In the genomic region with DNA sequence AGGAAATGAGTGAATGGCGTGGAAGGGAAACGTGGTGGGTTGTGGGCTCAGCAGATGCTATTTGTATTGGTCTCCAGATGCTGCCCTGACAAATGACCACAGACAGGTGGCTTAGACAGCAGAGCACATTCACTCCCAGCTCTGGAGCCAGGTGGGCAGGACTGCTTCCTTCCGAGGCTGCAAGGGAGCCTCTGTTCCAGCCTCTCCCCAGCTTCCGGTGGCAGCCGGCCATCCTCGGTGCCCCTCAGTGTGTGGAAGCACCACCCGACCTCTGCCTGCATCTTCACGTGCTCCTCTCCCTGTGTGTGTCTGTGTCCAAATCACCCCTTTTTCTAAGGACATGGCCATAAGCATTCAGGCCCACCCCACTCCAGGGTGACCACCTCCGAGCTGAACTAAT, we compare ENCODE assay signal across 22 cellular contexts.
DNase-seq lines count a peak whose midpoint lies in the region; ATAC-seq and TF ChIP-seq lines count a peak whose summit lies in the region.
"Had no signal": no experiment of that assay in that cellular context is flagged by ENCODE, and none has a peak within 500 bp of the region (broad histone marks: within the 10 kb centered on the region; RNA-seq: fewer than 3 reads in every experiment).

No MANE protein-coding gene starts in this region.

- H3K79me2 ChIP-seq in neural progenitor cell (ENCODE audit: low read depth) (no peaks in the 10 kb centered on the region), H9 (ENCODE audit: insufficient read depth, low read length) (no peaks in the 10 kb centered on the region)

- H4K20me1 ChIP-seq in neural progenitor cell (ENCODE audit: low read depth) (no peaks in the 10 kb centered on the region), H9 (ENCODE audit: control insufficient read depth, insufficient read depth, insufficient read length) (no peaks in the 10 kb centered on the region)

- no CpG with 5 or more reads among the region's 9 CpGs for WGBS in H9 (ENCODE audit: extremely low coverage, insufficient read length, low lambda C conversion rate)

- no peaks in the 10 kb centered on the region for H3K27me3 Mint-ChIP-seq in activated CD8-positive, alpha-beta memory T cell treated with anti-CD3 and anti-CD28 coated beads, Interleukin-2, amount 10 ng/mL, durations not matched to agents 7 days and 5 days
- H3K27me3 Mint-ChIP-seq in glutamatergic neuron (ENCODE audit: unreplicated experiment) (peaks cover 2% of the 10 kb centered on the region), neural progenitor cell (ENCODE audit: insufficient read depth, low read depth) (peaks cover 10% of the 10 kb centered on the region), H9 (ENCODE audit: low read depth) (peaks cover 31% of the 10 kb centered on the region)
- H3K27me3 Mint-ChIP-seq in stimulated activated naive CD8-positive, alpha-beta T cell treated with anti-CD3 and anti-CD28 coated beads, Interleukin-15, amount 100 ng/mL, for 72 hours, result peaks cover 20% of the 10 kb centered on the region

- no peaks in the 10 kb centered on the region for H3K79me1 ChIP-seq in H9 (ENCODE audit: insufficient read depth, low read depth, low read length, poor library complexity, severe bottlenecking)

- no peaks in the 10 kb centered on the region for H3K4me1 Mint-ChIP-seq in activated CD8-positive, alpha-beta memory T cell treated with anti-CD3 and anti-CD28 coated beads, Interleukin-2, amount 10 ng/mL, durations not matched to agents 7 days and 5 days
- H3K4me1 Mint-ChIP-seq in glutamatergic neuron (ENCODE audit: low read depth, unreplicated experiment), result peaks cover 6% of the 10 kb centered on the region
- peaks cover 38% of the 10 kb centered on the region for H3K4me1 Mint-ChIP-seq in neural progenitor cell
- H3K4me1 Mint-ChIP-seq in stimulated activated naive CD8-positive, alpha-beta T cell treated with anti-CD3 and anti-CD28 coated beads, Interleukin-15, amount 100 ng/mL, for 72 hours, result no peaks in the 10 kb centered on the region
- H3K4me1 Mint-ChIP-seq in H9, result peaks cover 0 to 2% of the 10 kb centered on the region in 2 experiments; a peak in 1 of 4 replicates
- H3K4me1 Mint-ChIP-seq: CD14-positive monocyte had no signal

- H2AFZ ChIP-seq in neural progenitor cell (replicated peaks) (no peak overlapping the region), H9 (ENCODE audit: low read length) (no peak overlapping the region)
- H2AFZ ChIP-seq: GM23338 had no signal

- no peak overlapping the region for H3K4me3 ChIP-seq in neural progenitor cell
- H3K4me3 ChIP-seq: A549; BLaER1 treated with 17β-estradiol and CSF1 and Interleukin-3, amounts not matched to agents 10 nM and 100 nM; GM23338 had no signal

- peaks cover 7% of the 10 kb centered on the region for H3K9me3 Mint-ChIP-seq in activated CD8-positive, alpha-beta memory T cell treated with anti-CD3 and anti-CD28 coated beads, Interleukin-2, amount 10 ng/mL, durations not matched to agents 7 days and 5 days (ENCODE audit: low read depth)
- H3K9me3 Mint-ChIP-seq in glutamatergic neuron (ENCODE audit: unreplicated experiment), result peaks cover 14% of the 10 kb centered on the region
- H3K9me3 Mint-ChIP-seq in neural progenitor cell, result peaks cover 15% of the 10 kb centered on the region
- H3K9me3 Mint-ChIP-seq in stimulated activated naive CD8-positive, alpha-beta T cell treated with anti-CD3 and anti-CD28 coated beads, Interleukin-15, amount 100 ng/mL, for 72 hours, result peaks cover 10% of the 10 kb centered on the region in 2 donors
- H3K9me3 Mint-ChIP-seq in H9, result peaks cover 9 to 10% of the 10 kb centered on the region in 2 experiments

- CTCF ChIA-PET in activated CD8-positive, alpha-beta memory T cell treated with anti-CD3 and anti-CD28 coated beads, Interleukin-2, amount 10 ng/mL, durations not matched to agents 7 days and 5 days (lab: Charles Lee), result no interaction called here

- no peak for ATAC-seq in activated CD8-positive, alpha-beta memory T cell treated with anti-CD3 and anti-CD28 coated beads, Interleukin-2, amount 10 ng/mL, durations not matched to agents 7 days and 5 days
- no peak for ATAC-seq in stimulated activated naive CD8-positive, alpha-beta T cell treated with anti-CD3 and anti-CD28 coated beads, Interleukin-15, amount 100 ng/mL, for 72 hours
- ATAC-seq: A549, GM23338 had no signal

- no peak overlapping the region for H2BK20ac ChIP-seq in H9 (ENCODE audit: low read depth, low read length, poor library complexity, severe bottlenecking)

- no peak overlapping the region for H3K27ac Mint-ChIP-seq in activated CD8-positive, alpha-beta memory T cell treated with anti-CD3 and anti-CD28 coated beads, Interleukin-2, amount 10 ng/mL, durations not matched to agents 7 days and 5 days
- H3K27ac Mint-ChIP-seq in glutamatergic neuron (ENCODE audit: unreplicated experiment), result peak overlapping the region; percentile 5
- H3K27ac Mint-ChIP-seq in neural progenitor cell, result peak overlapping the region; percentile 74
- H3K27ac Mint-ChIP-seq in stimulated activated naive CD8-positive, alpha-beta T cell treated with anti-CD3 and anti-CD28 coated beads, Interleukin-15, amount 100 ng/mL, for 72 hours, result no peak overlapping the region
- H3K27ac Mint-ChIP-seq in H9, result no peak overlapping the region; a peak in 2 of 7 replicates
- H3K27ac Mint-ChIP-seq: CD4-positive, alpha-beta memory T cell; GM23338 had no signal

- no peak overlapping the region for H2BK5ac ChIP-seq in H9 (ENCODE audit: insufficient read length, low read length)

- H2BK120ac ChIP-seq in H9 (ENCODE audit: low read depth, low read length, poor library complexity, severe bottlenecking), result no peak overlapping the region

- H3K4me1 ChIP-seq in neural progenitor cell (peaks cover 17% of the 10 kb centered on the region), H9 (ENCODE audit: insufficient read depth, low read length) (no peaks in the 10 kb centered on the region)
- H3K4me1 ChIP-seq: A549, BE2C had no signal

- H3K27ac ChIP-seq in neural progenitor cell (no peak overlapping the region), H9 (ENCODE audit: insufficient read length, low read depth, low read length) (no peak overlapping the region)
- H3K27ac ChIP-seq: A549; BLaER1 treated with 17β-estradiol and CSF1 and Interleukin-3, amounts not matched to agents 10 nM and 100 nM had no signal

- no peak overlapping the region for H3K4me2 ChIP-seq in neural progenitor cell
- H3K4me2 ChIP-seq in H9 (ENCODE audit: insufficient read depth, insufficient read length, low read length), result no peak overlapping the region
- H3K4me2 ChIP-seq: A549; BLaER1 treated with 17β-estradiol and CSF1 and Interleukin-3, amounts not matched to agents 10 nM and 100 nM; GM23338 had no signal

- H4K8ac ChIP-seq in H9 (replicated peaks; ENCODE audit: insufficient read length, low read depth, low read length), result no peak overlapping the region

- no peaks in the 10 kb centered on the region for H3K36me3 ChIP-seq in neural progenitor cell
- H3K36me3 ChIP-seq: BE2C; BLaER1 treated with 17β-estradiol and CSF1 and Interleukin-3, amounts not matched to agents 10 nM and 100 nM had no signal

- no peak overlapping the region for H3K14ac ChIP-seq in H9 (ENCODE audit: insufficient read depth, low read length)

- H3K9ac ChIP-seq in neural progenitor cell (no peak overlapping the region), H9 (ENCODE audit: extremely low read depth, insufficient read length, low read length) (no peak overlapping the region)
- H3K9ac ChIP-seq: BLaER1 treated with 17β-estradiol and CSF1 and Interleukin-3, amounts not matched to agents 10 nM and 100 nM had no signal

- no peak overlapping the region for H4K91ac ChIP-seq in H9 (ENCODE audit: insufficient read length, low read depth, low read length)

- H3K18ac ChIP-seq in H9 (ENCODE audit: insufficient read length, low read depth, low read length), result no peak overlapping the region

- no peak for TF ChIP-seq CTCF in glutamatergic neuron (IDR thresholded peaks at IDR 0.05; ENCODE audit: partially characterized antibody, unreplicated experiment)
- no peak for TF ChIP-seq CTCF in neural progenitor cell (IDR thresholded peaks at IDR 0.05)
- no peak for TF ChIP-seq CTCF in H9 (conservative IDR thresholded peaks at IDR 0.05)

- H3K27me3 ChIP-seq in neural progenitor cell (no peaks in the 10 kb centered on the region), H9 (ENCODE audit: insufficient read depth, low read length) (no peaks in the 10 kb centered on the region)

- H2BK12ac ChIP-seq in H9 (ENCODE audit: insufficient read length, low read depth, low read length), result no peak overlapping the region

- H3K9me3 ChIP-seq in neural progenitor cell (ENCODE audit: low read depth) (peaks cover 6% of the 10 kb centered on the region), H9 (ENCODE audit: control insufficient read depth, low read depth, low read length) (no peaks in the 10 kb centered on the region)
- H3K9me3 ChIP-seq: A549, BE2C had no signal

- H3K23ac ChIP-seq in H9 (ENCODE audit: insufficient read length, low read depth, low read length), result no peak overlapping the region

- no peak overlapping the region for H2AK5ac ChIP-seq in H9 (ENCODE audit: insufficient read length, low read length)

- H3K36me3 Mint-ChIP-seq in activated CD8-positive, alpha-beta memory T cell treated with anti-CD3 and anti-CD28 coated beads, Interleukin-2, amount 10 ng/mL, durations not matched to agents 7 days and 5 days, result no peaks in the 10 kb centered on the region
- H3K36me3 Mint-ChIP-seq in glutamatergic neuron (ENCODE audit: unreplicated experiment) (peaks cover 26% of the 10 kb centered on the region), neural progenitor cell (no peaks in the 10 kb centered on the region), H9 (ENCODE audit: insufficient read depth in 1 of 3, low read depth in 3 of 3) (peaks cover 0 to 13% (median 0%) of the 10 kb centered on the region in 3 experiments; a peak in 3 of 7 replicates)
- H3K36me3 Mint-ChIP-seq: CD14-positive monocyte; CD4-positive, alpha-beta memory T cell had no signal

- DNase-seq in activated CD8-positive, alpha-beta memory T cell treated with anti-CD3 and anti-CD28 coated beads, Interleukin-2, amount 10 ng/mL, durations not matched to agents 7 days and 5 days, result peak; percentile 9
- DNase-seq in activated CD8-positive, alpha-beta memory T cell treated with anti-CD3 and anti-CD28 coated beads, Interleukin-2, amount 50 U/mL, for 48 hours, result no peak
- DNase-seq in glutamatergic neuron (no peak), neural progenitor cell (ENCODE audit: low spot score) (no peak), CD1c-positive myeloid dendritic cell (ENCODE audit: extremely low spot score) (no peak), H9 (no peak)
- DNase-seq in stimulated activated naive CD8-positive, alpha-beta T cell treated with anti-CD3 and anti-CD28 coated beads, Interleukin-15, amount 100 ng/mL, for 72 hours, result no peak
- DNase-seq: 8988T; ACHN; AML-193; BE2C; Calu3; CD4-positive, alpha-beta memory T cell; COR-L47; DMS53; DMS79 treated with DMSO at 0.1 percent for 48 hours; GF-D8; HCEC 1CT had no signal

- H3K4me3 Mint-ChIP-seq in activated CD8-positive, alpha-beta memory T cell treated with anti-CD3 and anti-CD28 coated beads, Interleukin-2, amount 10 ng/mL, durations not matched to agents 7 days and 5 days, result no peak overlapping the region
- no peak overlapping the region for H3K4me3 Mint-ChIP-seq in glutamatergic neuron (ENCODE audit: unreplicated experiment)
- H3K4me3 Mint-ChIP-seq in neural progenitor cell, result peak overlapping the region; percentile 38
- no peak overlapping the region for H3K4me3 Mint-ChIP-seq in stimulated activated naive CD8-positive, alpha-beta T cell treated with anti-CD3 and anti-CD28 coated beads, Interleukin-15, amount 100 ng/mL, for 72 hours
- H3K4me3 Mint-ChIP-seq in H9, result no peak overlapping the region
- H3K4me3 Mint-ChIP-seq: CD14-positive monocyte; CD4-positive, alpha-beta memory T cell; GM23338 had no signal

- H3K4ac ChIP-seq in H9 (ENCODE audit: low read depth, low read length), result no peak overlapping the region

- no peak overlapping the region for H3T11ph ChIP-seq in H9 (ENCODE audit: low read length)

- H3K56ac ChIP-seq in H9 (ENCODE audit: insufficient read length, low read depth, low read length), result no peak overlapping the region

- H3K23me2 ChIP-seq in H9 (ENCODE audit: insufficient read length, low read depth, low read length, poor library complexity, severe bottlenecking), result no peaks in the 10 kb centered on the region

- H3F3A ChIP-seq in neural progenitor cell (ENCODE audit: low read depth), result no peaks in the 10 kb centered on the region

- no peak overlapping the region for H2BK15ac ChIP-seq in H9 (ENCODE audit: low read depth, low read length)

- H4K5ac ChIP-seq in H9 (ENCODE audit: insufficient read length, low read depth, low read length), result no peak overlapping the region

Comparison
In these comparisons a context has a peak if more than half of its experiments do, and no peak if none do; other contexts are left out.
1. H3K27ac Mint-ChIP-seq: peak in glutamatergic neuron (single experiment) and neural progenitor cell (single experiment); none in activated CD8-positive, alpha-beta memory T cell treated with anti-CD3 and anti-CD28 coated beads, Interleukin-2, amount 10 ng/mL, durations not matched to agents 7 days and 5 days (single experiment), stimulated activated naive CD8-positive, alpha-beta T cell treated with anti-CD3 and anti-CD28 coated beads, Interleukin-15, amount 100 ng/mL, for 72 hours (0 of 2) and H9 (0 of 3).